In the genomic region with DNA sequence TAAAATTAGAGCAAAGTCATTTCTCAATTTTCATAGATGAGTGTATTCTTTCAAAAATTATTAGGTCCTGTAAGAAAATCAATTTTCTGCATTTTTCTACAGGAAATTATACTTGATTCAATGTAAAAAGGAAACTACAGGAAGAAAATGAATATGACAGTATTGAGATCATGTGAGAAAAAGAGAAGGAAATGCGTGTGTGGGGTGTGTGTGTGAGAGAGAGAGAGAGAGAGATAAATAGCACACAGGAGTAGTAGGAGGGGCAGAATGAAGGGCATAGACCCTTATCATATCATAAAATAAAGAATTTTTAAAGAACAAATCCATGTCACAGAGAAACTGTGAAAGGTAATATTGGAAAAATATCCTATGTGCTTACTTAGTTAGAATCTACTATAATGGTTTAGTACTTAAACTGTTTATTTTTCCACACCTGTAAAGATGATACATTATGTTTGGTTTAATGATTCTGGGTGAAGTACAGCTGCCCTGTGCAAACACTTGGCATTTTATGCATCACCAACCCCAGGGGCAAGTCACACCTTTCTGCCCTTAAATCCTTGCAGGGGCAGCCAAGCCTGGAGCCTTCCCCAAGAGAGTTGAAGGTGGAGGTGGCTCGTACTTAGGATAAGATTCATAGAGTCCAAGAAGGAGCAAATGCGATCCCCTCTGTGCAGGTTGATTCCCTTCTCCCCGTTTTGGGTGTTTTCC, we compare ENCODE assay signal across 14 cellular contexts.
DNase-seq lines count a peak whose midpoint lies in the region; ATAC-seq and TF ChIP-seq lines count a peak whose summit lies in the region.
"Had no signal": no experiment of that assay in that cellular context is flagged by ENCODE, and none has a peak within 500 bp of the region (broad histone marks: within the 10 kb centered on the region; RNA-seq: fewer than 3 reads in every experiment).

No MANE protein-coding gene starts in this region.

- peak; percentile 80 for DNase-seq in DMS153 (lab: John Stamatoyannopoulos, UW)
- DNase-seq in NCI-H146 treated with DMSO at 0.1 percent for 48 hours (lab: John Stamatoyannopoulos, UW; ENCODE audit: unreplicated experiment) = peak; percentile 93
- peak; percentile 44 for DNase-seq in NOMO-1 treated with dmso at 0.1 percent for 144 hours (lab: John Stamatoyannopoulos, UW; ENCODE audit: unreplicated experiment)
- DNase-seq in mucosa of gallbladder (ENCODE audit: low spot score) = peak; percentile 48
- no peak for DNase-seq in PC-9
- no peak for DNase-seq in stimulated activated effector memory CD8-positive, alpha-beta T cell treated with anti-CD3 and anti-CD28 coated beads, Interleukin-12 subunit alpha, Interleukin-12 subunit beta, amount 100 ng/mL, for 72 hours (ENCODE audit: low spot score in 2 of 2)
- no peak for DNase-seq in SIG-M5 (lab: John Stamatoyannopoulos, UW)
- DNase-seq: effector memory CD8-positive, alpha-beta T cell; H9; NCI-H1694; stimulated activated CD4-positive, alpha-beta T cell treated with anti-CD3 and anti-CD28 coated beads, Interleukin-2, amount 100 ng/mL, for 48 hours; stimulated activated naive CD4-positive, alpha-beta T cell treated with Interleukin-2 at 50 U/mL for 16 hours had no signal

- H3K9me2 ChIP-seq in PC-9 (ENCODE audit: insufficient read depth) = no peaks in the 10 kb centered on the region

- H3K79me2 ChIP-seq in PC-9 (ENCODE audit: low read depth) = no peaks in the 10 kb centered on the region

- H3K4me2 ChIP-seq in PC-9 = no peak overlapping the region

- no peaks in the 10 kb centered on the region for H3K36me3 Mint-ChIP-seq in stimulated activated effector memory CD8-positive, alpha-beta T cell treated with anti-CD3 and anti-CD28 coated beads, Interleukin-12 subunit alpha, Interleukin-12 subunit beta, amount 100 ng/mL, for 72 hours

- H3K4me1 Mint-ChIP-seq in stimulated activated effector memory CD8-positive, alpha-beta T cell treated with anti-CD3 and anti-CD28 coated beads, Interleukin-12 subunit alpha, Interleukin-12 subunit beta, amount 100 ng/mL, for 72 hours = no peaks in the 10 kb centered on the region

- no peak overlapping the region for H3K27ac Mint-ChIP-seq in stimulated activated effector memory CD8-positive, alpha-beta T cell treated with anti-CD3 and anti-CD28 coated beads, Interleukin-12 subunit alpha, Interleukin-12 subunit beta, amount 100 ng/mL, for 72 hours
- H3K27ac Mint-ChIP-seq: effector memory CD8-positive, alpha-beta T cell had no signal

- H3K36me3 ChIP-seq in PC-9 (ENCODE audit: low read depth) = no peaks in the 10 kb centered on the region
- H3K36me3 ChIP-seq: gastroesophageal sphincter had no signal

- H3K4me3 ChIP-seq in PC-9 = no peak overlapping the region
- H3K4me3 ChIP-seq: gastroesophageal sphincter had no signal

- POLR2A ChIA-PET in PC-9 (lab: Charles Lee; ENCODE audit: unreplicated experiment) = no interaction called here

- no TSS peak for BruUV-seq in PC-9 (replicated peaks; lab: Mats Ljungman, UMichigan)

- H3K27ac ChIP-seq in PC-9 = no peak overlapping the region
- H3K27ac ChIP-seq: gastroesophageal sphincter had no signal

- no peaks in the 10 kb centered on the region for H4K20me1 ChIP-seq in PC-9 (ENCODE audit: insufficient read depth)

- CTCF ChIA-PET in PC-9 (lab: Charles Lee) = no interaction called here

- H3K4me3 Mint-ChIP-seq in stimulated activated effector memory CD8-positive, alpha-beta T cell treated with anti-CD3 and anti-CD28 coated beads, Interleukin-12 subunit alpha, Interleukin-12 subunit beta, amount 100 ng/mL, for 72 hours = no peak overlapping the region
- H3K4me3 Mint-ChIP-seq: effector memory CD8-positive, alpha-beta T cell; H9 had no signal

- intact Hi-C loops in PC-9 (cut with micrococcal nuclease; ENCODE audit: unreplicated experiment) = no loop called here

- H3F3A ChIP-seq in PC-9 (ENCODE audit: insufficient read depth, low read depth) = no peaks in the 10 kb centered on the region

- ATAC-seq in stimulated activated effector memory CD8-positive, alpha-beta T cell treated with anti-CD3 and anti-CD28 coated beads, Interleukin-12 subunit alpha, Interleukin-12 subunit beta, amount 100 ng/mL, for 72 hours = no peak
- ATAC-seq in GM21447 (IDR thresholded peaks at IDR 0.05; ENCODE audit: unreplicated experiment) = no peak
- ATAC-seq: effector memory CD8-positive, alpha-beta T cell; gastroesophageal sphincter had no signal

- H3K9me3 ChIP-seq in PC-9 (ENCODE audit: insufficient read depth, low read depth) = no peaks in the 10 kb centered on the region
- H3K9me3 ChIP-seq: gastroesophageal sphincter had no signal

- no peaks in the 10 kb centered on the region for H3K27me3 ChIP-seq in PC-9 (ENCODE audit: insufficient read depth, low read depth)
- H3K27me3 ChIP-seq: gastroesophageal sphincter had no signal

- H2AFZ ChIP-seq in PC-9 = no peak overlapping the region

- peaks cover 10% of the 10 kb centered on the region for H3K4me1 ChIP-seq in PC-9 (replicated peaks; ENCODE audit: insufficient read depth)

- no peak for TF ChIP-seq CTCF in PC-9 (conservative IDR thresholded peaks at IDR 0.05)

- no peaks in the 10 kb centered on the region for H3K9me3 Mint-ChIP-seq in stimulated activated effector memory CD8-positive, alpha-beta T cell treated with anti-CD3 and anti-CD28 coated beads, Interleukin-12 subunit alpha, Interleukin-12 subunit beta, amount 100 ng/mL, for 72 hours
- H3K9me3 Mint-ChIP-seq: effector memory CD8-positive, alpha-beta T cell; H9 had no signal

Comparison
In these comparisons a context has a peak if more than half of its experiments do, and no peak if none do; other contexts are left out.
1. DNase-seq: peak in DMS153 (single experiment), NCI-H146 treated with DMSO at 0.1 percent for 48 hours (single experiment), NOMO-1 treated with dmso at 0.1 percent for 144 hours (single experiment) and mucosa of gallbladder (single experiment); none in PC-9 (0 of 2), stimulated activated effector memory CD8-positive, alpha-beta T cell treated with anti-CD3 and anti-CD28 coated beads, Interleukin-12 subunit alpha, Interleukin-12 subunit beta, amount 100 ng/mL, for 72 hours (0 of 2) and SIG-M5 (single experiment).